ENCODE assay signal across 7 cellular contexts in the genomic region with DNA sequence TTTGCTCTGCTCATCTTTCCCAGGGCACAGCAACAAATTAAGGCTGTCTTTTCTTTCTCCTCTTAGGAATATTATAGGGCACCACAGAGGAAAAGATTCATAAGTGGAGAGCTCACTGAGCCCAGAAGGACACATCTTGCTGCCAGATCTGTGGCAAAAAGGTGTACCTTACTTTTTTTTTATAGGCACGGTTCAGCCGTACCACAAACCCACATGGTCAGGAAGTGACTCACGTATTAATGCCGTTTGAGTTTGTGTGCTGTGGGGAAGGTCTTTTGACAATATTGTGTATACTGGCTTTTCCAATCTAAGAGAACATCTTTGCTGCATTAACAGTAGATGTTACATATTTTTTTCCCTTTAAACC.
A peak's percentile ranks its signal among the peaks of the same experiment; 100 is the strongest.
DNase-seq lines count a peak whose midpoint lies in the region; ATAC-seq and TF ChIP-seq lines count a peak whose summit lies in the region.

No MANE protein-coding gene starts in this region.

- peak overlapping the region; percentile 51 for H3K27ac ChIP-seq in epithelial cell of prostate

- TF ChIP-seq CTCF in GM13977 (IDR thresholded peaks at IDR 0.05; ENCODE audit: extremely low read depth, insufficient read depth, missing control alignments) = no peak

- peak; percentile 52 for DNase-seq in GM13977 (ENCODE audit: low spot score)
- DNase-seq in KG1 (lab: John Stamatoyannopoulos, UW) = peak; percentile 33
- no peak for DNase-seq in epithelial cell of prostate (ENCODE audit: low read depth, low spot score)
- DNase-seq in stimulated activated CD8-positive, alpha-beta memory T cell treated with anti-CD3 and anti-CD28 coated beads, Interleukin-15, amount 100 ng/mL, for 4 hours (ENCODE audit: low read depth in 2 of 2) = peak; percentile 17 to 37
- no peak for DNase-seq in Ammon's horn (ENCODE audit: low spot score)

- in situ Hi-C loops in GM13977 (cut with MboI; ENCODE audit: low pct_unique_long_range_greater_than_20kb, low sequenced_read_pairs, unreplicated experiment) = loop anchor here (5.0 to 10.0 kb wide), 2 partner anchors 33 to 226 kb away; no protein-coding TSS in a partner anchor

- ATAC-seq in GM21737 (IDR thresholded peaks at IDR 0.05; ENCODE audit: unreplicated experiment) = peak; percentile 40
- peak; percentile 61 to 68 for ATAC-seq in activated CD4-positive, CD25-positive, alpha-beta regulatory T cell treated with anti-CD3 and anti-CD28 coated beads, Interleukin-2, amount 50 U/mL, for 24 hours

Comparison
In these comparisons a context has a peak if more than half of its experiments do, and no peak if none do; other contexts are left out.
1. DNase-seq: peak in GM13977 (single experiment), KG1 (single experiment) and stimulated activated CD8-positive, alpha-beta memory T cell treated with anti-CD3 and anti-CD28 coated beads, Interleukin-15, amount 100 ng/mL, for 4 hours (2 of 2); none in epithelial cell of prostate (single experiment) and Ammon's horn (single experiment).